In the genomic region with DNA sequence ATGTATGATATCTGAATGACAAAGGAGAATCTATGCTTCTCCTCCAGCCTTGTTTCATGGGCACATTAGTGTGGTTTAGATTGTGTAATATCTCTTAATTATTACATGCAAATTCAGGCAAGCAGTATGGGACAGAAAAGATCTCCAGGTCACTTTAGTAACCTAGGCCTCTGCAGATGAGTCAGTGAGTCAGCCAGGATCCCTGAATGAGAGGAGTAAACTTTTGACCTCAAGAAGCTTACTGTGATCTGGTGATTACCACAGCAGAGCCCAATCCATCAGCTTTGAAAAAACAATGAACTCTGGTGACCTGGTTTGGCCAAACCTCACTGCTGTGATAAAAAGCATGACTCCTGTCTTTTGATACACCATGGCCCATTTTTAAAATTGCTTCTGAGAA, we compare ENCODE assay signal across 15 cellular contexts.
"Had no signal": no experiment of that assay in that cellular context is flagged by ENCODE, and none has a peak within 500 bp of the region (broad histone marks: within the 10 kb centered on the region; RNA-seq: fewer than 3 reads in every experiment).

No MANE protein-coding gene starts in this region.

- ATAC-seq: gastrocnemius medialis; heart right ventricle; left lobe of liver; mucosa of descending colon; naive thymus-derived CD8-positive, alpha-beta T cell; right cardiac atrium had no signal

- DNase-seq: effector memory CD4-positive, alpha-beta T cell; gastrocnemius medialis; heart right ventricle; hypothalamus; kidney glomerular epithelial cell; mammary epithelial cell; mucosa of descending colon; naive thymus-derived CD8-positive, alpha-beta T cell; ovary; small intestine; stimulated activated CD4-positive, alpha-beta T cell treated with anti-CD3 and anti-CD28 coated beads, Interleukin-2, amount 100 ng/mL, for 48 hours; stimulated activated naive CD4-positive, alpha-beta T cell treated with Interleukin-2 at 50 U/mL for 16 hours; trophoblast cell had no signal
